In genomic region chr15:50685976-50686467, GRCh38 we compare ENCODE assay signal across 8 cellular contexts. TPM values are rescaled to one million over a fixed set of nuclear protein-coding genes. Genes with fewer than 3 reads are reported as not detected.
DNase-seq lines count a peak whose midpoint lies in the region; ATAC-seq and TF ChIP-seq lines count a peak whose summit lies in the region.

No MANE protein-coding gene starts in this region.

- peak overlapping the region; percentile 98 to 99 (median 99) for H3K27ac Mint-ChIP-seq in CD8-positive, alpha-beta memory T cell
- peak overlapping the region; percentile 97 for H3K27ac Mint-ChIP-seq in osteocyte (ENCODE audit: unreplicated experiment)

- H3K4me1 ChIP-seq in CD8-positive, alpha-beta memory T cell (ENCODE audit: insufficient read depth, low read length), result peaks cover 36% of the 10 kb centered on the region
- peaks cover 0 to 45% (median 15%) of the 10 kb centered on the region in 4 donors for H3K4me1 ChIP-seq in tibial nerve

- CTCF ChIA-PET in CD8-positive, alpha-beta memory T cell (lab: Charles Lee), result interaction anchor here (1.1 to 1.4 kb wide), 2 partner anchors 11 to 194 kb away, joined by 3 read pairs; no protein-coding TSS in a partner anchor

- WGBS in tibial nerve, 2 donors, result 1 to 2% methylated on average over 23 to 24 of the region's 30 CpGs

- peak; percentile 62 to 82 (median 73) for DNase-seq in CD8-positive, alpha-beta memory T cell
- DNase-seq in RKO (ENCODE audit: low spot score), result peak; percentile 56
- peak; percentile 35 to 53 (median 44) for DNase-seq in activated naive CD4-positive, alpha-beta T cell (lab: John Stamatoyannopoulos, UW)
- DNase-seq in glomerular visceral epithelial cell (ENCODE audit: extremely low spot score), result peak; percentile 56
- DNase-seq in osteocyte (ENCODE audit: extremely low spot score, unreplicated experiment), result peak; percentile 85
- DNase-seq in tibial nerve (ENCODE audit: low spot score in 2 of 2), result peak; percentile 21 to 33

- peaks cover 0 to 1% of the 10 kb centered on the region in 2 donors for H3K27me3 Mint-ChIP-seq in CD8-positive, alpha-beta memory T cell
- H3K27me3 Mint-ChIP-seq in osteocyte (ENCODE audit: unreplicated experiment), result no peaks in the 10 kb centered on the region

- H3K9me3 Mint-ChIP-seq in CD8-positive, alpha-beta memory T cell, result no peaks in the 10 kb centered on the region
- no peaks in the 10 kb centered on the region for H3K9me3 Mint-ChIP-seq in osteocyte (ENCODE audit: unreplicated experiment)

- peak; percentile 55 for ATAC-seq in GM19397 (IDR thresholded peaks at IDR 0.05; ENCODE audit: unreplicated experiment)
- peak; percentile 28 for ATAC-seq in HG03469 (IDR thresholded peaks at IDR 0.05; ENCODE audit: unreplicated experiment)

- no peaks in the 10 kb centered on the region for H3K27me3 ChIP-seq in CD8-positive, alpha-beta memory T cell (ENCODE audit: insufficient read depth, low read length, poor library complexity, severe bottlenecking)
- no peaks in the 10 kb centered on the region for H3K27me3 ChIP-seq in tibial nerve

- POLR2A ChIA-PET in CD8-positive, alpha-beta memory T cell (lab: Charles Lee), result interaction anchor here (0.6 to 0.9 kb wide), 2 partner anchors 13 to 195 kb away, joined by 3 read pairs; no protein-coding TSS in a partner anchor

- H3K36me3 Mint-ChIP-seq in CD8-positive, alpha-beta memory T cell, result peaks cover 0 to 37% (median 9%) of the 10 kb centered on the region in 3 donors
- peaks cover 6% of the 10 kb centered on the region for H3K36me3 Mint-ChIP-seq in osteocyte (ENCODE audit: unreplicated experiment)

- TF ChIP-seq CTCF in osteocyte (IDR thresholded peaks at IDR 0.05), result no peak
- no peak for TF ChIP-seq CTCF in tibial nerve (IDR thresholded peaks at IDR 0.05)

- no peaks in the 10 kb centered on the region for H3K36me3 ChIP-seq in CD8-positive, alpha-beta memory T cell (ENCODE audit: insufficient read depth, low read length)
- H3K36me3 ChIP-seq in tibial nerve, result peaks cover 0 to 15% (median 0%) of the 10 kb centered on the region in 3 donors

- peak overlapping the region; percentile 93 for H3K27ac ChIP-seq in CD8-positive, alpha-beta memory T cell (ENCODE audit: low read depth, low read length)
- H3K27ac ChIP-seq in tibial nerve, result peak overlapping the region; percentile 85 to 98 (median 92)

- TF ChIP-seq POLR2A in tibial nerve (IDR thresholded peaks at IDR 0.05), result no peak

- H3K4me3 ChIP-seq in CD8-positive, alpha-beta memory T cell (ENCODE audit: low read length), result peak overlapping the region; percentile 96
- H3K4me3 ChIP-seq in tibial nerve, result peak overlapping the region; percentile 47 to 83 (median 64)

- H3K9me3 ChIP-seq in CD8-positive, alpha-beta memory T cell (ENCODE audit: low read length), result no peaks in the 10 kb centered on the region
- H3K9me3 ChIP-seq in tibial nerve, result no peaks in the 10 kb centered on the region

- no peak for TF ChIP-seq EP300 in tibial nerve (IDR thresholded peaks at IDR 0.05)

- peak overlapping the region; percentile 99 to 100 (median 99) for H3K4me3 Mint-ChIP-seq in CD8-positive, alpha-beta memory T cell
- peak overlapping the region; percentile 99 for H3K4me3 Mint-ChIP-seq in osteocyte (ENCODE audit: unreplicated experiment)

- H3K4me1 Mint-ChIP-seq in CD8-positive, alpha-beta memory T cell, result peaks cover 50 to 69% (median 62%) of the 10 kb centered on the region in 3 donors
- H3K4me1 Mint-ChIP-seq in osteocyte (ENCODE audit: unreplicated experiment), result peaks cover 48% of the 10 kb centered on the region

RNA-seq across cellular contexts. Expression of gene TRPM7, which starts 0.6 kb away (rescaled TPM):
- 10 to 100 TPM; 46.7 to 46.9 TPM for total RNA-seq in CD8-positive, alpha-beta memory T cell
- polyA plus RNA-seq in CD8-positive, alpha-beta memory T cell, result 18.1 TPM
- 51.8 and 53.6 TPM in 2 replicates for total RNA-seq in osteocyte
- total RNA-seq in tibial nerve, result 10 to 100 TPM; 57.3 to 97.5 (median 68.0) TPM

Comparison
In these comparisons a context has a peak if more than half of its experiments do, and no peak if none do; other contexts are left out.
1. Peak in every context shown above with its lines: DNase-seq, ATAC-seq, H3K4me3 ChIP-seq and H3K27ac ChIP-seq.
2. DNase-seq: peak in every context shown above with its lines; median percentile 85 in osteocyte; 73 in CD8-positive, alpha-beta memory T cell; 56 in RKO; 56 in glomerular visceral epithelial cell; 44 in activated naive CD4-positive, alpha-beta T cell; 27 in tibial nerve.